In the genomic region with DNA sequence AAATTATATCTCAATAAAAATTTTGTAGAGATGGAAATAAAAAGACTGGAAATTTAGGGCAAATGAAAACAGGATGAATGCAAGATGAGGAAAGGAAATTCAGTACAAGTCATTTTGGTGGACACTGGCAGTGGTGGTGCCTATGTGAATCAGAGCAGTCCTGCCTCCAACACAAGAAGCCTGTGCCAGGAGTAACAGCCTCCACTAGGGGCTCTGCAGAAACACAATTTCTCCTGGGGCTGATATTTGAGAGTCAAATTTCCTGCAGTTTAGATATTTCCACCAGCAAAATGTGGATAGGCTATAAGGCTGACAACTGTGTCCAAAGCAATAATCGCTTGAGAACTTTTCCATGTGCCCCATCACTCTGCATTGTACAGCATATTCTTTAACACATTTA, we compare ENCODE assay signal across 10 cellular contexts. TPM values are rescaled to one million over a fixed set of nuclear protein-coding genes. Genes with fewer than 3 reads are reported as not detected.
DNase-seq lines count a peak whose midpoint lies in the region; ATAC-seq and TF ChIP-seq lines count a peak whose summit lies in the region.
"Had no signal": no experiment of that assay in that cellular context is flagged by ENCODE, and none has a peak within 500 bp of the region (broad histone marks: within the 10 kb centered on the region; RNA-seq: fewer than 3 reads in every experiment).

No MANE protein-coding gene starts in this region.

- H3K4me3 ChIP-seq in left ventricle myocardium inferior: no peak overlapping the region
- no peak overlapping the region for H3K4me3 ChIP-seq in retinal pigment epithelial cell (ENCODE audit: low read length)
- H3K4me3 ChIP-seq: skin epidermis had no signal

- H3K4me3 Mint-ChIP-seq in activated T-helper 17 cell treated with anti-CD3 and anti-CD28 coated beads, Interleukin-2, amount 50 U/mL, for 72 hours: no peak overlapping the region
- H3K4me3 Mint-ChIP-seq: dendritic cell treated with granulocyte-macrophage colony-stimulating factor and Interleukin-4, amounts not matched to agents 40 ng/mL and 50 ng/mL, for 4 days had no signal

- H3K9me3 ChIP-seq in left ventricle myocardium inferior (replicated peaks): peaks cover 23% of the 10 kb centered on the region

- ATAC-seq in SK-N-SH treated with all-trans-retinoic acid at 6 μM for 48 hours: peak; percentile 48; the same call in 2 of the 3 replicates
- no peak for ATAC-seq in activated T-helper 17 cell treated with anti-CD3 and anti-CD28 coated beads, Interleukin-2, amount 50 U/mL, for 72 hours (replicated peaks)

- H3K27ac Mint-ChIP-seq in activated T-helper 17 cell treated with anti-CD3 and anti-CD28 coated beads, Interleukin-2, amount 50 U/mL, for 72 hours: no peak overlapping the region
- H3K27ac Mint-ChIP-seq: dendritic cell treated with granulocyte-macrophage colony-stimulating factor and Interleukin-4, amounts not matched to agents 40 ng/mL and 50 ng/mL, for 4 days had no signal

- no peaks in the 10 kb centered on the region for H3K36me3 Mint-ChIP-seq in activated T-helper 17 cell treated with anti-CD3 and anti-CD28 coated beads, Interleukin-2, amount 50 U/mL, for 72 hours (ENCODE audit: low read depth)

- intact Hi-C loops in left ventricle myocardium inferior (cut with micrococcal nuclease): loop anchor here (10.0 kb wide), 1 partner anchor 953 kb away; no protein-coding TSS in a partner anchor

- H3K27me3 Mint-ChIP-seq in activated T-helper 17 cell treated with anti-CD3 and anti-CD28 coated beads, Interleukin-2, amount 50 U/mL, for 72 hours: peaks cover 15% of the 10 kb centered on the region
- H3K27me3 Mint-ChIP-seq: dendritic cell treated with granulocyte-macrophage colony-stimulating factor and Interleukin-4, amounts not matched to agents 40 ng/mL and 50 ng/mL, for 4 days had no signal

- no peaks in the 10 kb centered on the region for H3K9me3 Mint-ChIP-seq in activated T-helper 17 cell treated with anti-CD3 and anti-CD28 coated beads, Interleukin-2, amount 50 U/mL, for 72 hours
- H3K9me3 Mint-ChIP-seq: dendritic cell treated with granulocyte-macrophage colony-stimulating factor and Interleukin-4, amounts not matched to agents 40 ng/mL and 50 ng/mL, for 4 days had no signal

- H3K36me3 ChIP-seq in left ventricle myocardium inferior: no peaks in the 10 kb centered on the region

- H3K27ac ChIP-seq in left ventricle myocardium inferior (replicated peaks): no peak overlapping the region
- H3K27ac ChIP-seq: skin epidermis had no signal

- DNase-seq in H4 (ENCODE audit: low spot score): peak; percentile 21
- no peak for DNase-seq in left ventricle myocardium inferior
- no peak for DNase-seq in retinal pigment epithelial cell (ENCODE audit: low read depth)
- no peak for DNase-seq in HPDE6-E6E7 (ENCODE audit: extremely low spot score)
- no peak for DNase-seq in DMS153 (lab: John Stamatoyannopoulos, UW)
- no peak for DNase-seq in GM10266 (ENCODE audit: extremely low spot score)

- H3K27me3 ChIP-seq in left ventricle myocardium inferior (ENCODE audit: low read depth): peaks cover 19% of the 10 kb centered on the region

- peaks cover 31% of the 10 kb centered on the region for H3K4me1 ChIP-seq in left ventricle myocardium inferior

- no peaks in the 10 kb centered on the region for H3K4me1 Mint-ChIP-seq in activated T-helper 17 cell treated with anti-CD3 and anti-CD28 coated beads, Interleukin-2, amount 50 U/mL, for 72 hours

- TF ChIP-seq CTCF in left ventricle myocardium inferior (IDR thresholded peaks at IDR 0.05; ENCODE audit: borderline replicate concordance): peak; percentile 64
- peak; percentile 84 for TF ChIP-seq CTCF in retinal pigment epithelial cell (conservative IDR thresholded peaks at IDR 0.05; ENCODE audit: low read depth, low read length)
- TF ChIP-seq CTCF in GM10266 (IDR thresholded peaks at IDR 0.05; ENCODE audit: control insufficient read depth, insufficient read depth, low read depth, missing control alignments): no peak

TF ChIP-seq in SK-N-SH treated with all-trans-retinoic acid at 6 μM for 48 hours, 23 proteins besides CTCF, POLR2A, EP300 and RAD21:
- no peak for TF ChIP-seq CREB5 (CRISPR knock-in tag; IDR thresholded peaks at IDR 0.05; ENCODE audit: low read depth)
- TF ChIP-seq TOX (CRISPR knock-in tag; IDR thresholded peaks at IDR 0.05; ENCODE audit: borderline replicate concordance): no peak

RNA-seq across cellular contexts. Expression of gene PLXDC2, which starts 4.7 kb away (rescaled TPM):
- 27.9 and 30.3 TPM in 2 replicates for total RNA-seq in H4 (2014; rRNA removed; shearing (Covaris generic))
- total RNA-seq in left ventricle myocardium inferior: 16.6 TPM
- total RNA-seq in activated T-helper 17 cell treated with anti-CD3 and anti-CD28 coated beads, Interleukin-2, amount 50 U/mL, for 72 hours: not detected

Comparison
In these comparisons a context has a peak if more than half of its experiments do, and no peak if none do; other contexts are left out.
1. RNA of gene PLXDC2, which starts 4.7 kb away (total RNA-seq): 27.9 to 30.3 TPM in H4 and 16.6 TPM in left ventricle myocardium inferior (single experiment); not detected in activated T-helper 17 cell treated with anti-CD3 and anti-CD28 coated beads, Interleukin-2, amount 50 U/mL, for 72 hours; every median in the first group is over 10 times any median in the second.